ENCODE assay signal across 8 cellular contexts in genomic region chr5:138180183-138180782, GRCh38. TPM values are rescaled to one million over a fixed set of nuclear protein-coding genes. Genes with fewer than 3 reads are reported as not detected.
A peak's percentile ranks its signal among the peaks of the same experiment; 100 is the strongest.
DNase-seq lines count a peak whose midpoint lies in the region; ATAC-seq and TF ChIP-seq lines count a peak whose summit lies in the region.

No MANE protein-coding gene starts in this region.

- peak; percentile 20 for ATAC-seq in left lobe of liver
- no peak for ATAC-seq in GM18861 (IDR thresholded peaks at IDR 0.05; ENCODE audit: unreplicated experiment)
- ATAC-seq in HG03457 (IDR thresholded peaks at IDR 0.05; ENCODE audit: unreplicated experiment) = no peak

- peak; percentile 40 for TF ChIP-seq CTCF in HFF-Myc (IDR thresholded peaks at IDR 0.05; ENCODE audit: low read depth, low read length, missing control alignments)

- peak overlapping the region; percentile 74 for H3K4me3 ChIP-seq in HFF-Myc (replicated peaks; ENCODE audit: low read depth, low read length)

- DNase-seq in COR-L47 (lab: John Stamatoyannopoulos, UW) = peak; percentile 46
- peak; percentile 54 for DNase-seq in HFF-Myc (ENCODE audit: extremely low read depth, low read depth)
- peak; percentile 70 for DNase-seq in NCI-H446 treated with DMSO at 0.1 percent for 48 hours (lab: John Stamatoyannopoulos, UW)
- DNase-seq in amniotic epithelial cell (ENCODE audit: low read depth) = peak; percentile 57
- DNase-seq in left lobe of liver (ENCODE audit: low spot score) = no peak
- no peak for DNase-seq in UCSD-AML1 (lab: John Stamatoyannopoulos, UW; ENCODE audit: unreplicated experiment)

RNA-seq across cellular contexts. Expression of gene KIF20A, which starts 1.4 kb away (rescaled TPM):
- 0.35 TPM for total RNA-seq in left lobe of liver

RNA-seq across cellular contexts. Expression of gene BRD8, which starts 1.9 kb away (rescaled TPM):
- 19.3 TPM for total RNA-seq in left lobe of liver

RNA-seq across cellular contexts. Expression of gene CDC23, which starts 32.8 kb away (rescaled TPM):
- total RNA-seq in left lobe of liver = 12.1 TPM

RNA-seq across cellular contexts. Expression of gene NME5, which starts 41.1 kb away (rescaled TPM):
- total RNA-seq in left lobe of liver = 0.20 TPM

Comparison
In these comparisons a context has a peak if more than half of its experiments do, and no peak if none do; other contexts are left out.
1. DNase-seq: peak in COR-L47 (single experiment), HFF-Myc (single experiment), NCI-H446 treated with DMSO at 0.1 percent for 48 hours (single experiment) and amniotic epithelial cell (single experiment); none in left lobe of liver (single experiment) and UCSD-AML1 (single experiment).